Comparison of ENCODE assay signal across 9 cellular contexts in the genomic region with DNA sequence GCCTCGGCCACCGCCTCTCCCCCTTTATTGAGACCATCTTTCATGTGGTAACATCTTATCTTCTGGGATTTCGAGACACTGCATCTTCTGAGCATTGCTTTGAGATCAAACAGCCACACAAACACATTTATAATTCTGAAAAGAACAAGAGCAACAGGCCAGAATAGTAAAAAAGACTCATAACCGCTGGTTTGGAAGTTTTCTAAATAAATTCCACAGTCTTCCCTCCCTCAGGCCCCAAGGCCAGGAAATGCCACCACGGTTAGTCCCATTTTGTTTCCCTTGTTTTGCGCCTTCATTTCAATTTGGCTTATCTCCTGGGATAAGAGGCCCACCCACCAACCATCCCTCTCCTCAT. TPM values are rescaled to one million over a fixed set of nuclear protein-coding genes. Genes with fewer than 3 reads are reported as not detected.
DNase-seq lines count a peak whose midpoint lies in the region; ATAC-seq and TF ChIP-seq lines count a peak whose summit lies in the region.
"Had no signal": no experiment of that assay in that cellular context is flagged by ENCODE, and none has a peak within 500 bp of the region (broad histone marks: within the 10 kb centered on the region; RNA-seq: fewer than 3 reads in every experiment).

No MANE protein-coding gene starts in this region.

- H2BK15ac ChIP-seq in mesendoderm (replicated peaks; ENCODE audit: low read depth), result no peak overlapping the region

- no peak for DNase-seq in activated naive CD4-positive, alpha-beta T cell treated with anti-CD3 and anti-CD28 coated beads for 36 hours
- DNase-seq in activated naive CD4-positive, alpha-beta T cell treated with anti-CD3 and anti-CD28 coated beads, Interleukin-2, amount 50 U/mL, for 16 hours, result no peak
- DNase-seq in mesendoderm, result no peak
- no peak for DNase-seq in tibial nerve (ENCODE audit: low spot score in 2 of 2)
- no peak for DNase-seq in GM13976 (ENCODE audit: low spot score)
- DNase-seq in NCI-H2029 (lab: John Stamatoyannopoulos, UW), result no peak
- DNase-seq: NCI-H2171 had no signal

- H3K79me1 ChIP-seq in mesendoderm (ENCODE audit: low read length), result peaks cover 3% of the 10 kb centered on the region

- peak overlapping the region; percentile 34 for H3K18ac ChIP-seq in mesendoderm (ENCODE audit: low read length)

- no peak for TF ChIP-seq POLR2A in tibial nerve (IDR thresholded peaks at IDR 0.05)

- H3K27me3 Mint-ChIP-seq in activated naive CD4-positive, alpha-beta T cell treated with anti-CD3 and anti-CD28 coated beads for 36 hours (ENCODE audit: low read depth), result no peaks in the 10 kb centered on the region
- peaks cover 9% of the 10 kb centered on the region for H3K27me3 Mint-ChIP-seq in brain

- peak overlapping the region; percentile 76 for H3K4me3 Mint-ChIP-seq in activated naive CD4-positive, alpha-beta T cell treated with anti-CD3 and anti-CD28 coated beads for 36 hours
- H3K4me3 Mint-ChIP-seq in brain, result peak overlapping the region in 1 of 5 experiments; percentile 46

- no peak overlapping the region for H3K4ac ChIP-seq in mesendoderm (ENCODE audit: low read depth, low read length)

- peak overlapping the region; percentile 96 for H3K27ac Mint-ChIP-seq in activated naive CD4-positive, alpha-beta T cell treated with anti-CD3 and anti-CD28 coated beads for 36 hours
- peak overlapping the region; percentile 20 to 76 (median 33) for H3K27ac Mint-ChIP-seq in brain

- TF ChIP-seq EP300 in tibial nerve (IDR thresholded peaks at IDR 0.05), result no peak

- no peak overlapping the region for H4K8ac ChIP-seq in mesendoderm (ENCODE audit: low read depth, low read length)

- H2AK5ac ChIP-seq in mesendoderm (ENCODE audit: low read length), result no peak overlapping the region

- H2BK120ac ChIP-seq in mesendoderm (ENCODE audit: low read depth, low read length), result no peak overlapping the region

- peaks cover 25% of the 10 kb centered on the region for H3K36me3 Mint-ChIP-seq in activated naive CD4-positive, alpha-beta T cell treated with anti-CD3 and anti-CD28 coated beads for 36 hours (ENCODE audit: low read depth)
- peaks cover 37% of the 10 kb centered on the region for H3K36me3 Mint-ChIP-seq in brain

- peak overlapping the region; percentile 11 for H3K9ac ChIP-seq in mesendoderm (ENCODE audit: low read length)

- peaks cover 0 to 3% (median 0%) of the 10 kb centered on the region in 4 donors for H3K9me3 ChIP-seq in tibial nerve

- no peak overlapping the region for H2BK5ac ChIP-seq in mesendoderm (ENCODE audit: low read length)

- no peaks in the 10 kb centered on the region for H3K79me2 ChIP-seq in mesendoderm (ENCODE audit: control insufficient read depth, insufficient read depth, low read length)

- CTCF ChIA-PET in activated naive CD4-positive, alpha-beta T cell treated with anti-CD3 and anti-CD28 coated beads for 36 hours (lab: Charles Lee), result interaction anchor here (0.6 kb wide), 2 partner anchors 101 to 247 kb away, joined by 3 to 4 read pairs; no protein-coding TSS in a partner anchor

- peaks cover 82% of the 10 kb centered on the region for H3K4me1 Mint-ChIP-seq in activated naive CD4-positive, alpha-beta T cell treated with anti-CD3 and anti-CD28 coated beads for 36 hours (ENCODE audit: low read depth)
- peaks cover 57% of the 10 kb centered on the region for H3K4me1 Mint-ChIP-seq in brain

- H3K27ac ChIP-seq in mesendoderm (ENCODE audit: low read depth, low read length), result peak overlapping the region; percentile 7
- peak overlapping the region; percentile 68 to 90 (median 80) for H3K27ac ChIP-seq in tibial nerve

- H3K4me2 ChIP-seq in mesendoderm (ENCODE audit: low read length), result no peak overlapping the region

- H3K23ac ChIP-seq in mesendoderm (ENCODE audit: low read length), result no peak overlapping the region

- intact Hi-C loops in activated naive CD4-positive, alpha-beta T cell treated with anti-CD3 and anti-CD28 coated beads for 36 hours (cut with micrococcal nuclease), result loop anchor here (5.0 kb wide), 2 partner anchors 221 to 236 kb away; a partner anchor contains a TSS

- H3K36me3 ChIP-seq in mesendoderm (ENCODE audit: control insufficient read depth, insufficient read depth, low read length) (no peaks in the 10 kb centered on the region), tibial nerve (peaks cover 0 to 3% (median under 1%) of the 10 kb centered on the region in 3 donors)

- H3K56ac ChIP-seq in mesendoderm (ENCODE audit: low read length), result peak overlapping the region; percentile 57

- H3K4me3 ChIP-seq in mesendoderm (ENCODE audit: low read length) (no peak overlapping the region), tibial nerve (no peak overlapping the region)

- H3K4me1 ChIP-seq in mesendoderm (ENCODE audit: control insufficient read depth, low read depth, low read length) (peaks cover 11% of the 10 kb centered on the region), tibial nerve (peaks cover 0 to 78% (median 41%) of the 10 kb centered on the region in 4 donors)

- in situ Hi-C loops in GM13976 (cut with MboI; ENCODE audit: low sequenced_read_pairs, unreplicated experiment), result no loop called here

- no peak for ATAC-seq in GM19035 (IDR thresholded peaks at IDR 0.05; ENCODE audit: unreplicated experiment)

- H3K9me3 Mint-ChIP-seq in activated naive CD4-positive, alpha-beta T cell treated with anti-CD3 and anti-CD28 coated beads for 36 hours, result peaks cover 6% of the 10 kb centered on the region
- H3K9me3 Mint-ChIP-seq in brain, result peaks cover 3 to 17% (median 5%) of the 10 kb centered on the region in 5 experiments

- no peak overlapping the region for H4K5ac ChIP-seq in mesendoderm (ENCODE audit: low read length)

- H3K27me3 ChIP-seq in mesendoderm (ENCODE audit: insufficient read depth, low read length, poor library complexity), result no peaks in the 10 kb centered on the region
- H3K27me3 ChIP-seq in tibial nerve, result no peaks in the 10 kb centered on the region

- WGBS in mesendoderm (ENCODE audit: extremely low coverage, insufficient coverage, low lambda C conversion rate), result no CpG with 5 or more reads among the region's 6 CpGs
- 48 to 55% methylated on average over 6 of the region's 6 CpGs for WGBS in tibial nerve, 2 donors

- TF ChIP-seq CTCF in brain (conservative IDR thresholded peaks at IDR 0.05) (no peak), tibial nerve (IDR thresholded peaks at IDR 0.05) (no peak), GM13976 (IDR thresholded peaks at IDR 0.05; ENCODE audit: borderline replicate concordance, control extremely low read depth, extremely low read depth, insufficient read depth, missing control alignments) (no peak)

RNA-seq across cellular contexts. Expression of a gene that starts 25.3 kb away (rescaled TPM):
- 100 to 1,000 TPM; 171 to 174 TPM for total RNA-seq in activated naive CD4-positive, alpha-beta T cell treated with anti-CD3 and anti-CD28 coated beads for 36 hours
- 96.6 TPM for polyA plus RNA-seq in brain (ENCODE audit: insufficient read depth, low read depth, low replicate concordance)
- polyA plus RNA-seq in mesendoderm (2013, experiment 1 of 2), result 69.9 TPM
- 73.4 TPM for polyA plus RNA-seq in mesendoderm (2013, experiment 2 of 2)
- 10 to 100 TPM; 54.8 to 73.0 (median 65.3) TPM for total RNA-seq in tibial nerve
